ENCODE assay signal across 31 cellular contexts in genomic region chr1:216453777-216454176, GRCh38. TPM values are rescaled to one million over a fixed set of nuclear protein-coding genes. Genes with fewer than 3 reads are reported as not detected.
"Had no signal": no experiment of that assay in that cellular context is flagged by ENCODE, and none has a peak within 500 bp of the region (broad histone marks: within the 10 kb centered on the region; RNA-seq: fewer than 3 reads in every experiment).

No MANE protein-coding gene starts in this region.

- H3K4me2 ChIP-seq: neural progenitor cell, smooth muscle cell had no signal

- ATAC-seq: left cardiac atrium; left lung; lower lobe of right lung; natural killer cell; right lobe of liver; stimulated activated memory B cell treated with anti-CD40 and anti-IgM and Interleukin-4, amounts not matched to agents 10 μg/mL and 1 μg/mL and 100 μg/mL, for 72 hours; stimulated activated naive CD8-positive, alpha-beta T cell treated with anti-CD3 and anti-CD28 coated beads, Interleukin-15, amount 100 ng/mL, for 72 hours had no signal

- H3K9ac ChIP-seq: neural progenitor cell, parathyroid adenoma had no signal

- DNase-seq: kidney glomerular epithelial cell; left cardiac atrium; left lung; lower lobe of right lung; mammary epithelial cell; mesendoderm; naive B cell; natural killer cell; nephron progenitor cell; occipital lobe; right lobe of liver; stimulated activated CD4-positive, alpha-beta T cell treated with anti-CD3 and anti-CD28 coated beads, Interleukin-1b, Interleukin-23, amount 100 ng/mL, for 48 hours; stimulated activated CD4-positive, alpha-beta T cell treated with anti-CD3 and anti-CD28 coated beads, Interleukin-2, amount 100 ng/mL, for 48 hours; stimulated activated CD4-positive, alpha-beta T cell treated with anti-CD3 and anti-CD28 coated beads, Interleukin-4, amount 100 ng/mL, for 4 hours; stimulated activated CD8-positive, alpha-beta memory T cell treated with anti-CD3 and anti-CD28 coated beads, Interleukin-4, amount 100 ng/mL, for 48 hours; stimulated activated naive CD4-positive, alpha-beta T cell treated with Interleukin-2 at 50 U/mL for 16 hours; stimulated activated naive CD8-positive, alpha-beta T cell treated with anti-CD3 and anti-CD28 coated beads, Interleukin-15, amount 100 ng/mL, for 72 hours; substantia nigra; uterus had no signal

- H3K4me3 ChIP-seq: left lung, lower lobe of right lung, neural progenitor cell, right atrium auricular region, right lobe of liver, smooth muscle cell, tibial nerve, uterus had no signal

- H3K4me1 ChIP-seq: left lung, lower lobe of right lung, neural progenitor cell, parathyroid adenoma, right atrium auricular region, right lobe of liver, tibial nerve, uterus had no signal

- H3K27me3 ChIP-seq: left lung, neural progenitor cell, neutrophil, right atrium auricular region, right lobe of liver, tibial nerve, uterus had no signal

- H3K27ac ChIP-seq: left lung, lower lobe of right lung, neural progenitor cell, neutrophil, parathyroid adenoma, right atrium auricular region, right lobe of liver, tibial nerve, uterus had no signal

- H3K9me3 ChIP-seq: lower lobe of right lung, neutrophil, right atrium auricular region, right lobe of liver, tibial nerve, uterus had no signal

- H3K36me3 ChIP-seq: left lung, lower lobe of right lung, neural progenitor cell, neutrophil, right atrium auricular region, right lobe of liver, tibial nerve, uterus had no signal

- H2AFZ ChIP-seq: neural progenitor cell, parathyroid adenoma had no signal

RNA-seq across cellular contexts. Expression of gene USH2A, which starts 30.5 kb away (rescaled TPM):
- total RNA-seq: left lung, lower lobe of right lung, mammary epithelial cell, mononuclear cell, natural killer cell, osteocyte, posterior vena cava, pulmonary artery endothelial cell had no signal
- polyA plus RNA-seq: keratinocyte, mammary epithelial cell, smooth muscle cell had no signal
